Comparison of ENCODE assay signal across 1 cellular context in the genomic region with DNA sequence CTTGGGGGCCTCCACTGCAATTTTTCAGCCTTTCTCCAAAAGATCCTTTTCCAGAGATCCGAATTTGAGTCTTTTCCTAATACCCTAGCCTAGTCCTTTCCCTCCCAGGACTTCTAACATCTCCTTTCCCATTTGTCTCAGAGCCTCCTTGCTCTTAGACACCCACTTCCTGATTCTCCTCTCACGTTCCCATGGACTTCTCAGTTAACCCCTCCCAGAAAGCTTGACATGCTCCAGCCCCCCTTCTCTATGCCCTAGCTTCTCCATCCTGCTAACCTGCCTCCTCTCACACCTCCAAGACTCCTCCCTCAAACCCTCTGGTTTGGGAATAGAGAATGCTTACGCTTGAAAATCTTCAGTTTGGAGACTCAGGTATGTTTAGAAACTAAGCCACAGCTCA.
TF ChIP-seq lines count a peak whose summit lies in the region.

No MANE protein-coding gene starts in this region.

TF ChIP-seq in WTC11, 78 proteins besides CTCF, POLR2A, EP300 and RAD21 (continued from another document):
- TF ChIP-seq, protein P1, sequence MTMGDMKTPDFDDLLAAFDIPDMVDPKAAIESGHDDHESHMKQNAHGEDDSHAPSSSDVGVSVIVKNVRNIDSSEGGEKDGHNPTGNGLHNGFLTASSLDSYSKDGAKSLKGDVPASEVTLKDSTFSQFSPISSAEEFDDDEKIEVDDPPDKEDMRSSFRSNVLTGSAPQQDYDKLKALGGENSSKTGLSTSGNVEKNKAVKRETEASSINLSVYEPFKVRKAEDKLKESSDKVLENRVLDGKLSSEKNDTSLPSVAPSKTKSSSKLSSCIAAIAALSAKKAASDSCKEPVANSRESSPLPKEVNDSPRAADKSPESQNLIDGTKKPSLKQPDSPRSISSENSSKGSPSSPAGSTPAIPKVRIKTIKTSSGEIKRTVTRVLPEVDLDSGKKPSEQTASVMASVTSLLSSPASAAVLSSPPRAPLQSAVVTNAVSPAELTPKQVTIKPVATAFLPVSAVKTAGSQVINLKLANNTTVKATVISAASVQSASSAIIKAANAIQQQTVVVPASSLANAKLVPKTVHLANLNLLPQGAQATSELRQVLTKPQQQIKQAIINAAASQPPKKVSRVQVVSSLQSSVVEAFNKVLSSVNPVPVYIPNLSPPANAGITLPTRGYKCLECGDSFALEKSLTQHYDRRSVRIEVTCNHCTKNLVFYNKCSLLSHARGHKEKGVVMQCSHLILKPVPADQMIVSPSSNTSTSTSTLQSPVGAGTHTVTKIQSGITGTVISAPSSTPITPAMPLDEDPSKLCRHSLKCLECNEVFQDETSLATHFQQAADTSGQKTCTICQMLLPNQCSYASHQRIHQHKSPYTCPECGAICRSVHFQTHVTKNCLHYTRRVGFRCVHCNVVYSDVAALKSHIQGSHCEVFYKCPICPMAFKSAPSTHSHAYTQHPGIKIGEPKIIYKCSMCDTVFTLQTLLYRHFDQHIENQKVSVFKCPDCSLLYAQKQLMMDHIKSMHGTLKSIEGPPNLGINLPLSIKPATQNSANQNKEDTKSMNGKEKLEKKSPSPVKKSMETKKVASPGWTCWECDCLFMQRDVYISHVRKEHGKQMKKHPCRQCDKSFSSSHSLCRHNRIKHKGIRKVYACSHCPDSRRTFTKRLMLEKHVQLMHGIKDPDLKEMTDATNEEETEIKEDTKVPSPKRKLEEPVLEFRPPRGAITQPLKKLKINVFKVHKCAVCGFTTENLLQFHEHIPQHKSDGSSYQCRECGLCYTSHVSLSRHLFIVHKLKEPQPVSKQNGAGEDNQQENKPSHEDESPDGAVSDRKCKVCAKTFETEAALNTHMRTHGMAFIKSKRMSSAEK (CRISPR knock-in tag; IDR thresholded peaks at IDR 0.05; ENCODE audit: borderline replicate concordance), result no peak
- TF ChIP-seq NFYB (CRISPR knock-in tag; conservative IDR thresholded peaks at IDR 0.05; ENCODE audit: low read depth) (no peak), EMX1 (CRISPR knock-in tag; IDR thresholded peaks at IDR 0.05) (no peak), IRF2 (CRISPR knock-in tag; IDR thresholded peaks at IDR 0.05; ENCODE audit: borderline replicate concordance, low read depth) (no peak), HMGA2 (CRISPR knock-in tag; IDR thresholded peaks at IDR 0.05) (no peak)
- TF ChIP-seq, protein P2, sequence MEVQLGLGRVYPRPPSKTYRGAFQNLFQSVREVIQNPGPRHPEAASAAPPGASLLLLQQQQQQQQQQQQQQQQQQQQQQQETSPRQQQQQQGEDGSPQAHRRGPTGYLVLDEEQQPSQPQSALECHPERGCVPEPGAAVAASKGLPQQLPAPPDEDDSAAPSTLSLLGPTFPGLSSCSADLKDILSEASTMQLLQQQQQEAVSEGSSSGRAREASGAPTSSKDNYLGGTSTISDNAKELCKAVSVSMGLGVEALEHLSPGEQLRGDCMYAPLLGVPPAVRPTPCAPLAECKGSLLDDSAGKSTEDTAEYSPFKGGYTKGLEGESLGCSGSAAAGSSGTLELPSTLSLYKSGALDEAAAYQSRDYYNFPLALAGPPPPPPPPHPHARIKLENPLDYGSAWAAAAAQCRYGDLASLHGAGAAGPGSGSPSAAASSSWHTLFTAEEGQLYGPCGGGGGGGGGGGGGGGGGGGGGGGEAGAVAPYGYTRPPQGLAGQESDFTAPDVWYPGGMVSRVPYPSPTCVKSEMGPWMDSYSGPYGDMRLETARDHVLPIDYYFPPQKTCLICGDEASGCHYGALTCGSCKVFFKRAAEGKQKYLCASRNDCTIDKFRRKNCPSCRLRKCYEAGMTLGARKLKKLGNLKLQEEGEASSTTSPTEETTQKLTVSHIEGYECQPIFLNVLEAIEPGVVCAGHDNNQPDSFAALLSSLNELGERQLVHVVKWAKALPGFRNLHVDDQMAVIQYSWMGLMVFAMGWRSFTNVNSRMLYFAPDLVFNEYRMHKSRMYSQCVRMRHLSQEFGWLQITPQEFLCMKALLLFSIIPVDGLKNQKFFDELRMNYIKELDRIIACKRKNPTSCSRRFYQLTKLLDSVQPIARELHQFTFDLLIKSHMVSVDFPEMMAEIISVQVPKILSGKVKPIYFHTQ (CRISPR knock-in tag; IDR thresholded peaks at IDR 0.05), result no peak
- TF ChIP-seq, protein P3, sequence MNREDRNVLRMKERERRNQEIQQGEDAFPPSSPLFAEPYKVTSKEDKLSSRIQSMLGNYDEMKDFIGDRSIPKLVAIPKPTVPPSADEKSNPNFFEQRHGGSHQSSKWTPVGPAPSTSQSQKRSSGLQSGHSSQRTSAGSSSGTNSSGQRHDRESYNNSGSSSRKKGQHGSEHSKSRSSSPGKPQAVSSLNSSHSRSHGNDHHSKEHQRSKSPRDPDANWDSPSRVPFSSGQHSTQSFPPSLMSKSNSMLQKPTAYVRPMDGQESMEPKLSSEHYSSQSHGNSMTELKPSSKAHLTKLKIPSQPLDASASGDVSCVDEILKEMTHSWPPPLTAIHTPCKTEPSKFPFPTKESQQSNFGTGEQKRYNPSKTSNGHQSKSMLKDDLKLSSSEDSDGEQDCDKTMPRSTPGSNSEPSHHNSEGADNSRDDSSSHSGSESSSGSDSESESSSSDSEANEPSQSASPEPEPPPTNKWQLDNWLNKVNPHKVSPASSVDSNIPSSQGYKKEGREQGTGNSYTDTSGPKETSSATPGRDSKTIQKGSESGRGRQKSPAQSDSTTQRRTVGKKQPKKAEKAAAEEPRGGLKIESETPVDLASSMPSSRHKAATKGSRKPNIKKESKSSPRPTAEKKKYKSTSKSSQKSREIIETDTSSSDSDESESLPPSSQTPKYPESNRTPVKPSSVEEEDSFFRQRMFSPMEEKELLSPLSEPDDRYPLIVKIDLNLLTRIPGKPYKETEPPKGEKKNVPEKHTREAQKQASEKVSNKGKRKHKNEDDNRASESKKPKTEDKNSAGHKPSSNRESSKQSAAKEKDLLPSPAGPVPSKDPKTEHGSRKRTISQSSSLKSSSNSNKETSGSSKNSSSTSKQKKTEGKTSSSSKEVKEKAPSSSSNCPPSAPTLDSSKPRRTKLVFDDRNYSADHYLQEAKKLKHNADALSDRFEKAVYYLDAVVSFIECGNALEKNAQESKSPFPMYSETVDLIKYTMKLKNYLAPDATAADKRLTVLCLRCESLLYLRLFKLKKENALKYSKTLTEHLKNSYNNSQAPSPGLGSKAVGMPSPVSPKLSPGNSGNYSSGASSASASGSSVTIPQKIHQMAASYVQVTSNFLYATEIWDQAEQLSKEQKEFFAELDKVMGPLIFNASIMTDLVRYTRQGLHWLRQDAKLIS (CRISPR knock-in tag; IDR thresholded peaks at IDR 0.05; ENCODE audit: borderline replicate concordance), result no peak
- TF ChIP-seq, protein P4, sequence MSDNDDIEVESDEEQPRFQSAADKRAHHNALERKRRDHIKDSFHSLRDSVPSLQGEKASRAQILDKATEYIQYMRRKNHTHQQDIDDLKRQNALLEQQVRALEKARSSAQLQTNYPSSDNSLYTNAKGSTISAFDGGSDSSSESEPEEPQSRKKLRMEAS (CRISPR knock-in tag; IDR thresholded peaks at IDR 0.05), result no peak
